13 cellular contexts compared by ENCODE assay signal in the genomic region with DNA sequence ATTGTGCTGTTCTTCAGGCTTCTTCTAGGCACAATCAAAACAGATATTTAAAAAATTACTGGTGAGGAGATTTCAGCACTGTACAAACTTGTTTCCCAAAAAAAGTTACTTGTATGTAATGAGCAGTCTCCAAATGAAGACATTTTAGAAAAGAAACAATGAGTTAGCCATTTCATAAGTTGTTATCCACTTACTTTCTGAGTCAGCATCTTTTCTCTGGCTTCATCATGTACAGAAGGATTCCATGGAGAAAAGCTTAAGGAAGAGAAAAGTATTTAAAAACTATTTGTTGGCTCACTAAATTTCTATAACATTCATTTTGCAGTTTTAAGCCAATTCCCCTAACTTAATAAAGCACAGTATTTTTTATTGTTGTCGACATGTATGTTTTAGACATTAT.
"Had no signal": no experiment of that assay in that cellular context is flagged by ENCODE, and none has a peak within 500 bp of the region (broad histone marks: within the 10 kb centered on the region; RNA-seq: fewer than 3 reads in every experiment).

No MANE protein-coding gene starts in this region.

- ATAC-seq: effector memory CD8-positive, alpha-beta T cell; right cardiac atrium; SK-N-SH treated with all-trans-retinoic acid at 6 μM for 48 hours; stimulated activated effector memory CD8-positive, alpha-beta T cell treated with anti-CD3 and anti-CD28 coated beads, Interleukin-12 subunit alpha, Interleukin-12 subunit beta, amount 100 ng/mL, for 72 hours had no signal

- H3K9me3 Mint-ChIP-seq: effector memory CD8-positive, alpha-beta T cell; stimulated activated effector memory CD8-positive, alpha-beta T cell treated with anti-CD3 and anti-CD28 coated beads, Interleukin-12 subunit alpha, Interleukin-12 subunit beta, amount 100 ng/mL, for 72 hours; T-helper 1 cell treated with Interleukin-12 subunit alpha and Interleukin-12 subunit beta and Interleukin-4 antibody, amounts not matched to agents 30 μg/mL and 1 μg/mL, for 36 hours had no signal

- H3K4me3 Mint-ChIP-seq: effector memory CD8-positive, alpha-beta T cell; stimulated activated effector memory CD8-positive, alpha-beta T cell treated with anti-CD3 and anti-CD28 coated beads, Interleukin-12 subunit alpha, Interleukin-12 subunit beta, amount 100 ng/mL, for 72 hours; T-helper 1 cell treated with Interleukin-12 subunit alpha and Interleukin-12 subunit beta and Interleukin-4 antibody, amounts not matched to agents 30 μg/mL and 1 μg/mL, for 36 hours had no signal

- H3K4me3 ChIP-seq: smooth muscle cell had no signal

- H3K4me1 Mint-ChIP-seq: stimulated activated effector memory CD8-positive, alpha-beta T cell treated with anti-CD3 and anti-CD28 coated beads, Interleukin-12 subunit alpha, Interleukin-12 subunit beta, amount 100 ng/mL, for 72 hours had no signal

- H3K27me3 Mint-ChIP-seq: effector memory CD8-positive, alpha-beta T cell had no signal

- H3K27ac Mint-ChIP-seq: stimulated activated effector memory CD8-positive, alpha-beta T cell treated with anti-CD3 and anti-CD28 coated beads, Interleukin-12 subunit alpha, Interleukin-12 subunit beta, amount 100 ng/mL, for 72 hours; T-helper 1 cell treated with Interleukin-12 subunit alpha and Interleukin-12 subunit beta and Interleukin-4 antibody, amounts not matched to agents 30 μg/mL and 1 μg/mL, for 36 hours had no signal

- DNase-seq: activated CD4-positive, CD25-positive, alpha-beta regulatory T cell; activated CD8-positive, alpha-beta memory T cell treated with anti-CD3 and anti-CD28 coated beads for 24 hours; activated effector memory CD4-positive, alpha-beta T cell treated with anti-CD3 and anti-CD28 coated beads, Interleukin-2, amount 50 U/mL, for 16 hours; central memory CD4-positive, alpha-beta T cell; cortex of kidney; effector memory CD8-positive, alpha-beta T cell; right cardiac atrium; Right ventricle myocardium superior; trophoblast cell had no signal
